ENCODE assay signal across 1 cellular context in genomic region chr9:70441622-70442021, GRCh38.
TF ChIP-seq lines count a peak whose summit lies in the region.

No MANE protein-coding gene starts in this region.

TF ChIP-seq in HepG2, 621 proteins besides CTCF, POLR2A, EP300 and RAD21 (continued from another document and continues in another):
- TF ChIP-seq, protein P1, sequence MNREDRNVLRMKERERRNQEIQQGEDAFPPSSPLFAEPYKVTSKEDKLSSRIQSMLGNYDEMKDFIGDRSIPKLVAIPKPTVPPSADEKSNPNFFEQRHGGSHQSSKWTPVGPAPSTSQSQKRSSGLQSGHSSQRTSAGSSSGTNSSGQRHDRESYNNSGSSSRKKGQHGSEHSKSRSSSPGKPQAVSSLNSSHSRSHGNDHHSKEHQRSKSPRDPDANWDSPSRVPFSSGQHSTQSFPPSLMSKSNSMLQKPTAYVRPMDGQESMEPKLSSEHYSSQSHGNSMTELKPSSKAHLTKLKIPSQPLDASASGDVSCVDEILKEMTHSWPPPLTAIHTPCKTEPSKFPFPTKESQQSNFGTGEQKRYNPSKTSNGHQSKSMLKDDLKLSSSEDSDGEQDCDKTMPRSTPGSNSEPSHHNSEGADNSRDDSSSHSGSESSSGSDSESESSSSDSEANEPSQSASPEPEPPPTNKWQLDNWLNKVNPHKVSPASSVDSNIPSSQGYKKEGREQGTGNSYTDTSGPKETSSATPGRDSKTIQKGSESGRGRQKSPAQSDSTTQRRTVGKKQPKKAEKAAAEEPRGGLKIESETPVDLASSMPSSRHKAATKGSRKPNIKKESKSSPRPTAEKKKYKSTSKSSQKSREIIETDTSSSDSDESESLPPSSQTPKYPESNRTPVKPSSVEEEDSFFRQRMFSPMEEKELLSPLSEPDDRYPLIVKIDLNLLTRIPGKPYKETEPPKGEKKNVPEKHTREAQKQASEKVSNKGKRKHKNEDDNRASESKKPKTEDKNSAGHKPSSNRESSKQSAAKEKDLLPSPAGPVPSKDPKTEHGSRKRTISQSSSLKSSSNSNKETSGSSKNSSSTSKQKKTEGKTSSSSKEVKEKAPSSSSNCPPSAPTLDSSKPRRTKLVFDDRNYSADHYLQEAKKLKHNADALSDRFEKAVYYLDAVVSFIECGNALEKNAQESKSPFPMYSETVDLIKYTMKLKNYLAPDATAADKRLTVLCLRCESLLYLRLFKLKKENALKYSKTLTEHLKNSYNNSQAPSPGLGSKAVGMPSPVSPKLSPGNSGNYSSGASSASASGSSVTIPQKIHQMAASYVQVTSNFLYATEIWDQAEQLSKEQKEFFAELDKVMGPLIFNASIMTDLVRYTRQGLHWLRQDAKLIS (CRISPR knock-in tag; IDR thresholded peaks at IDR 0.05), result no peak
- TF ChIP-seq SMARCC2 (IDR thresholded peaks at IDR 0.05), result no peak
- TF ChIP-seq MBNL3 (CRISPR knock-in tag; conservative IDR thresholded peaks at IDR 0.05), result no peak
- TF ChIP-seq NONO (IDR thresholded peaks at IDR 0.05), result no peak
- TF ChIP-seq NONO (CRISPR knock-in tag; conservative IDR thresholded peaks at IDR 0.05), result no peak
- TF ChIP-seq HES4 (CRISPR knock-in tag; IDR thresholded peaks at IDR 0.05; ENCODE audit: borderline replicate concordance), result no peak
- peak; percentile 51; the same call in 1 of the 2 replicates for TF ChIP-seq CBFB (CRISPR knock-in tag; IDR thresholded peaks at IDR 0.05)
- TF ChIP-seq TAF1 (CRISPR knock-in tag; IDR thresholded peaks at IDR 0.05), result no peak
- peak; percentile 60; the same call in 1 of the 2 replicates for TF ChIP-seq HDAC2 (CRISPR knock-in tag; IDR thresholded peaks at IDR 0.05)
- TF ChIP-seq FOSL2 (CRISPR knock-in tag; IDR thresholded peaks at IDR 0.05), result peak; percentile 75
- TF ChIP-seq SNAI1 (CRISPR knock-in tag; IDR thresholded peaks at IDR 0.05; ENCODE audit: borderline replicate concordance), result no peak
- no peak for TF ChIP-seq ZNF709 (CRISPR knock-in tag; IDR thresholded peaks at IDR 0.05)
- 0 out of 2 replicates have a peak, but pooled peaks have one; percentile 11 for TF ChIP-seq MIXL1 (CRISPR knock-in tag; IDR thresholded peaks at IDR 0.05)
- peak; percentile 76; the same call in 1 of the 2 replicates for TF ChIP-seq NR2F2 (IDR thresholded peaks at IDR 0.05; ENCODE audit: borderline replicate concordance, low read depth)
- TF ChIP-seq, protein P2, sequence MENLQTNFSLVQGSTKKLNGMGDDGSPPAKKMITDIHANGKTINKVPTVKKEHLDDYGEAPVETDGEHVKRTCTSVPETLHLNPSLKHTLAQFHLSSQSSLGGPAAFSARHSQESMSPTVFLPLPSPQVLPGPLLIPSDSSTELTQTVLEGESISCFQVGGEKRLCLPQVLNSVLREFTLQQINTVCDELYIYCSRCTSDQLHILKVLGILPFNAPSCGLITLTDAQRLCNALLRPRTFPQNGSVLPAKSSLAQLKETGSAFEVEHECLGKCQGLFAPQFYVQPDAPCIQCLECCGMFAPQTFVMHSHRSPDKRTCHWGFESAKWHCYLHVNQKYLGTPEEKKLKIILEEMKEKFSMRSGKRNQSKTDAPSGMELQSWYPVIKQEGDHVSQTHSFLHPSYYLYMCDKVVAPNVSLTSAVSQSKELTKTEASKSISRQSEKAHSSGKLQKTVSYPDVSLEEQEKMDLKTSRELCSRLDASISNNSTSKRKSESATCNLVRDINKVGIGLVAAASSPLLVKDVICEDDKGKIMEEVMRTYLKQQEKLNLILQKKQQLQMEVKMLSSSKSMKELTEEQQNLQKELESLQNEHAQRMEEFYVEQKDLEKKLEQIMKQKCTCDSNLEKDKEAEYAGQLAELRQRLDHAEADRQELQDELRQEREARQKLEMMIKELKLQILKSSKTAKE (CRISPR knock-in tag; IDR thresholded peaks at IDR 0.05; ENCODE audit: borderline replicate concordance), result 0 out of 2 replicates have a peak, but pooled peaks have one; percentile 30
- TF ChIP-seq NCOA2 (CRISPR knock-in tag; IDR thresholded peaks at IDR 0.05), result peak; percentile 82
- TF ChIP-seq ZNF235 (CRISPR knock-in tag; IDR thresholded peaks at IDR 0.05; ENCODE audit: borderline replicate concordance), result no peak
- TF ChIP-seq RAD51 (IDR thresholded peaks at IDR 0.05; ENCODE audit: borderline replicate concordance), result no peak
- TF ChIP-seq BCL6 (CRISPR knock-in tag; IDR thresholded peaks at IDR 0.05), result peak; percentile 62; the same call in 1 of the 2 replicates
- TF ChIP-seq MTA1 (CRISPR knock-in tag; IDR thresholded peaks at IDR 0.05; ENCODE audit: borderline replicate concordance), result no peak
- TF ChIP-seq NCOA5 (CRISPR knock-in tag; IDR thresholded peaks at IDR 0.05), result no peak
- TF ChIP-seq, protein P3, sequence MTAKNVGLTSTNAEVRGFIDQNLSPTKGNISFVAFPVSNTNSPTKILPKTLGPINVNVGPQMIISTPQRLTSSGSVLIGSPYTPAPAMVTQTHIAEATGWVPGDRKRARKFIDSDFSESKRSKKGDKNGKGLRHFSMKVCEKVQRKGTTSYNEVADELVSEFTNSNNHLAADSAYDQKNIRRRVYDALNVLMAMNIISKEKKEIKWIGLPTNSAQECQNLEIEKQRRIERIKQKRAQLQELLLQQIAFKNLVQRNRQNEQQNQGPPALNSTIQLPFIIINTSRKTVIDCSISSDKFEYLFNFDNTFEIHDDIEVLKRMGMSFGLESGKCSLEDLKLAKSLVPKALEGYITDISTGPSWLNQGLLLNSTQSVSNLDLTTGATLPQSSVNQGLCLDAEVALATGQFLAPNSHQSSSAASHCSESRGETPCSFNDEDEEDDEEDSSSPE (CRISPR knock-in tag; IDR thresholded peaks at IDR 0.05), result no peak
- no peak for TF ChIP-seq FLYWCH1 (CRISPR knock-in tag; IDR thresholded peaks at IDR 0.05)
- TF ChIP-seq, protein P4, sequence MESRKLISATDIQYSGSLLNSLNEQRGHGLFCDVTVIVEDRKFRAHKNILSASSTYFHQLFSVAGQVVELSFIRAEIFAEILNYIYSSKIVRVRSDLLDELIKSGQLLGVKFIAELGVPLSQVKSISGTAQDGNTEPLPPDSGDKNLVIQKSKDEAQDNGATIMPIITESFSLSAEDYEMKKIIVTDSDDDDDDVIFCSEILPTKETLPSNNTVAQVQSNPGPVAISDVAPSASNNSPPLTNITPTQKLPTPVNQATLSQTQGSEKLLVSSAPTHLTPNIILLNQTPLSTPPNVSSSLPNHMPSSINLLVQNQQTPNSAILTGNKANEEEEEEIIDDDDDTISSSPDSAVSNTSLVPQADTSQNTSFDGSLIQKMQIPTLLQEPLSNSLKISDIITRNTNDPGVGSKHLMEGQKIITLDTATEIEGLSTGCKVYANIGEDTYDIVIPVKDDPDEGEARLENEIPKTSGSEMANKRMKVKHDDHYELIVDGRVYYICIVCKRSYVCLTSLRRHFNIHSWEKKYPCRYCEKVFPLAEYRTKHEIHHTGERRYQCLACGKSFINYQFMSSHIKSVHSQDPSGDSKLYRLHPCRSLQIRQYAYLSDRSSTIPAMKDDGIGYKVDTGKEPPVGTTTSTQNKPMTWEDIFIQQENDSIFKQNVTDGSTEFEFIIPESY (CRISPR knock-in tag; IDR thresholded peaks at IDR 0.05), result no peak
- TF ChIP-seq KLF16 (CRISPR knock-in tag; IDR thresholded peaks at IDR 0.05), result peak in 1 of 2 experiments; percentile 30; a peak in 1 of 4 replicates
- TF ChIP-seq, protein P5, sequence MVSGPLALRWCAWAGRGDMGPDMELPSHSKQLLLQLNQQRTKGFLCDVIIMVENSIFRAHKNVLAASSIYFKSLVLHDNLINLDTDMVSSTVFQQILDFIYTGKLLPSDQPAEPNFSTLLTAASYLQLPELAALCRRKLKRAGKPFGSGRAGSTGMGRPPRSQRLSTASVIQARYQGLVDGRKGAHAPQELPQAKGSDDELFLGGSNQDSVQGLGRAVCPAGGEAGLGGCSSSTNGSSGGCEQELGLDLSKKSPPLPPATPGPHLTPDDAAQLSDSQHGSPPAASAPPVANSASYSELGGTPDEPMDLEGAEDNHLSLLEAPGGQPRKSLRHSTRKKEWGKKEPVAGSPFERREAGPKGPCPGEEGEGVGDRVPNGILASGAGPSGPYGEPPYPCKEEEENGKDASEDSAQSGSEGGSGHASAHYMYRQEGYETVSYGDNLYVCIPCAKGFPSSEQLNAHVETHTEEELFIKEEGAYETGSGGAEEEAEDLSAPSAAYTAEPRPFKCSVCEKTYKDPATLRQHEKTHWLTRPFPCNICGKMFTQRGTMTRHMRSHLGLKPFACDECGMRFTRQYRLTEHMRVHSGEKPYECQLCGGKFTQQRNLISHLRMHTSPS (CRISPR knock-in tag; IDR thresholded peaks at IDR 0.05; ENCODE audit: low read depth), result no peak
- no peak for TF ChIP-seq ETV6 (CRISPR knock-in tag; conservative IDR thresholded peaks at IDR 0.05)
- TF ChIP-seq NR3C1 (CRISPR knock-in tag; IDR thresholded peaks at IDR 0.05), result no peak
- TF ChIP-seq, protein P6, sequence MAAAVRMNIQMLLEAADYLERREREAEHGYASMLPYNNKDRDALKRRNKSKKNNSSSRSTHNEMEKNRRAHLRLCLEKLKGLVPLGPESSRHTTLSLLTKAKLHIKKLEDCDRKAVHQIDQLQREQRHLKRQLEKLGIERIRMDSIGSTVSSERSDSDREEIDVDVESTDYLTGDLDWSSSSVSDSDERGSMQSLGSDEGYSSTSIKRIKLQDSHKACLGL (CRISPR knock-in tag; IDR thresholded peaks at IDR 0.05), result no peak
- TF ChIP-seq, protein P7, sequence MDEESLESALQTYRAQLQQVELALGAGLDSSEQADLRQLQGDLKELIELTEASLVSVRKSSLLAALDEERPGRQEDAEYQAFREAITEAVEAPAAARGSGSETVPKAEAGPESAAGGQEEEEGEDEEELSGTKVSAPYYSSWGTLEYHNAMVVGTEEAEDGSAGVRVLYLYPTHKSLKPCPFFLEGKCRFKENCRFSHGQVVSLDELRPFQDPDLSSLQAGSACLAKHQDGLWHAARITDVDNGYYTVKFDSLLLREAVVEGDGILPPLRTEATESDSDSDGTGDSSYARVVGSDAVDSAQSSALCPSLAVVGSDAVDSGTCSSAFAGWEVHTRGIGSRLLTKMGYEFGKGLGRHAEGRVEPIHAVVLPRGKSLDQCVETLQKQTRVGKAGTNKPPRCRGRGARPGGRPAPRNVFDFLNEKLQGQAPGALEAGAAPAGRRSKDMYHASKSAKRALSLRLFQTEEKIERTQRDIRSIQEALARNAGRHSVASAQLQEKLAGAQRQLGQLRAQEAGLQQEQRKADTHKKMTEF (CRISPR knock-in tag; IDR thresholded peaks at IDR 0.05), result peak; percentile 69; the same call in 1 of the 2 replicates
- peak; percentile 80; the same call in 1 of the 2 replicates for TF ChIP-seq RBAK (CRISPR knock-in tag; IDR thresholded peaks at IDR 0.05)
- no peak for TF ChIP-seq NR2C2 (CRISPR knock-in tag; IDR thresholded peaks at IDR 0.05; ENCODE audit: borderline replicate concordance)
- TF ChIP-seq SP5 (CRISPR knock-in tag; IDR thresholded peaks at IDR 0.05; ENCODE audit: borderline replicate concordance, low read depth), result peak; percentile 89
- peak; percentile 88; the same call in 1 of the 2 replicates for TF ChIP-seq HMG20A (CRISPR knock-in tag; IDR thresholded peaks at IDR 0.05; ENCODE audit: borderline replicate concordance)
- TF ChIP-seq ZFYVE20 (CRISPR knock-in tag; IDR thresholded peaks at IDR 0.05; ENCODE audit: borderline replicate concordance, low read depth), result no peak
- no peak for TF ChIP-seq SNAPC2 (CRISPR knock-in tag; IDR thresholded peaks at IDR 0.05)
- TF ChIP-seq, protein P8, sequence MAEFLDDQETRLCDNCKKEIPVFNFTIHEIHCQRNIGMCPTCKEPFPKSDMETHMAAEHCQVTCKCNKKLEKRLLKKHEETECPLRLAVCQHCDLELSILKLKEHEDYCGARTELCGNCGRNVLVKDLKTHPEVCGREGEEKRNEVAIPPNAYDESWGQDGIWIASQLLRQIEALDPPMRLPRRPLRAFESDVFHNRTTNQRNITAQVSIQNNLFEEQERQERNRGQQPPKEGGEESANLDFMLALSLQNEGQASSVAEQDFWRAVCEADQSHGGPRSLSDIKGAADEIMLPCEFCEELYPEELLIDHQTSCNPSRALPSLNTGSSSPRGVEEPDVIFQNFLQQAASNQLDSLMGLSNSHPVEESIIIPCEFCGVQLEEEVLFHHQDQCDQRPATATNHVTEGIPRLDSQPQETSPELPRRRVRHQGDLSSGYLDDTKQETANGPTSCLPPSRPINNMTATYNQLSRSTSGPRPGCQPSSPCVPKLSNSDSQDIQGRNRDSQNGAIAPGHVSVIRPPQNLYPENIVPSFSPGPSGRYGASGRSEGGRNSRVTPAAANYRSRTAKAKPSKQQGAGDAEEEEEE (CRISPR knock-in tag; IDR thresholded peaks at IDR 0.05; ENCODE audit: borderline replicate concordance), result no peak
- TF ChIP-seq, protein P9, sequence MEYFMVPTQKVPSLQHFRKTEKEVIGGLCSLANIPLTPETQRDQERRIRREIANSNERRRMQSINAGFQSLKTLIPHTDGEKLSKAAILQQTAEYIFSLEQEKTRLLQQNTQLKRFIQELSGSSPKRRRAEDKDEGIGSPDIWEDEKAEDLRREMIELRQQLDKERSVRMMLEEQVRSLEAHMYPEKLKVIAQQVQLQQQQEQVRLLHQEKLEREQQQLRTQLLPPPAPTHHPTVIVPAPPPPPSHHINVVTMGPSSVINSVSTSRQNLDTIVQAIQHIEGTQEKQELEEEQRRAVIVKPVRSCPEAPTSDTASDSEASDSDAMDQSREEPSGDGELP (IDR thresholded peaks at IDR 0.05; ENCODE audit: borderline replicate concordance, low read depth), result 0 out of 2 replicates have a peak, but pooled peaks have one; percentile 15
- no peak for TF ChIP-seq SSRP1 (CRISPR knock-in tag; IDR thresholded peaks at IDR 0.05)
- TF ChIP-seq KDM1A (CRISPR knock-in tag; IDR thresholded peaks at IDR 0.05), result no peak
- TF ChIP-seq HOXA5 (CRISPR knock-in tag; IDR thresholded peaks at IDR 0.05), result no peak
- TF ChIP-seq ZNF720 (CRISPR knock-in tag; IDR thresholded peaks at IDR 0.05), result no peak
- TF ChIP-seq ATM (IDR thresholded peaks at IDR 0.05; ENCODE audit: borderline replicate concordance), result no peak
- no peak for TF ChIP-seq ZBTB3 (CRISPR knock-in tag; IDR thresholded peaks at IDR 0.05; ENCODE audit: borderline replicate concordance, low read depth)
- 0 out of 2 replicates have a peak, but pooled peaks have one; percentile 48 for TF ChIP-seq ZKSCAN8 (CRISPR knock-in tag; IDR thresholded peaks at IDR 0.05; ENCODE audit: borderline replicate concordance)
- peak; percentile 21 for TF ChIP-seq ASH2L (IDR thresholded peaks at IDR 0.05; ENCODE audit: insufficient read length, low read depth, low read length)
- TF ChIP-seq CREB1 (IDR thresholded peaks at IDR 0.05), result no peak
- peak; percentile 40; the same call in 1 of the 2 replicates for TF ChIP-seq CREB1 (CRISPR knock-in tag; IDR thresholded peaks at IDR 0.05)
- TF ChIP-seq TBX2 (CRISPR knock-in tag; IDR thresholded peaks at IDR 0.05; ENCODE audit: borderline replicate concordance), result peak; percentile 27; the same call in 1 of the 2 replicates
- TF ChIP-seq ZBTB25 (CRISPR knock-in tag; IDR thresholded peaks at IDR 0.05), result no peak
